Comparison of ENCODE assay signal across 10 cellular contexts in genomic region chr17:64384253-64385186, GRCh38. TPM values are rescaled to one million over a fixed set of nuclear protein-coding genes. Genes with fewer than 3 reads are reported as not detected.
A peak's percentile ranks its signal among the peaks of the same experiment; 100 is the strongest.
DNase-seq lines count a peak whose midpoint lies in the region; ATAC-seq and TF ChIP-seq lines count a peak whose summit lies in the region.
"Had no signal": no experiment of that assay in that cellular context is flagged by ENCODE, and none has a peak within 500 bp of the region (broad histone marks: within the 10 kb centered on the region; RNA-seq: fewer than 3 reads in every experiment).

No MANE protein-coding gene starts in this region.

- peak overlapping the region in 7 of 9 donors; percentile 14 to 94 (median 75) for H3K27ac Mint-ChIP-seq in naive thymus-derived CD4-positive, alpha-beta T cell

- POLR2A ChIA-PET in naive thymus-derived CD4-positive, alpha-beta T cell (lab: Charles Lee): interaction anchor here (1.2 kb wide), 1 partner anchor 9 kb away, joined by 5 read pairs; no protein-coding TSS in a partner anchor

- TF ChIP-seq CTCF in KMS-11 (conservative IDR thresholded peaks at IDR 0.05; ENCODE audit: low read depth, low read length) (no peak), astrocyte of the spinal cord (IDR thresholded peaks at IDR 0.05; ENCODE audit: low read depth, low read length) (no peak)

- DNase-seq in A172 (ENCODE audit: low spot score) (peak; percentile 93), astrocyte of the spinal cord (ENCODE audit: low read depth, low spot score) (peak; percentile 55), NCI-H524 treated with DMSO at 0.1 percent for 48 hours (lab: John Stamatoyannopoulos, UW) (no peak), AML-193 (lab: John Stamatoyannopoulos, UW) (no peak)
- no peak for DNase-seq in naive thymus-derived CD4-positive, alpha-beta T cell
- DNase-seq in activated effector memory CD4-positive, alpha-beta T cell treated with Interleukin-2 at 50 U/mL for 16 hours: no peak
- DNase-seq: activated gamma-delta T cell had no signal

- H3K27ac ChIP-seq in KMS-11: peak overlapping the region; percentile 44; the same call in 1 of the 2 replicates
- no peak overlapping the region for H3K27ac ChIP-seq in naive thymus-derived CD4-positive, alpha-beta T cell (ENCODE audit: low read depth, low read length)

- peak overlapping the region in 7 of 10 donors; percentile 4 to 66 (median 30) for H3K4me3 Mint-ChIP-seq in naive thymus-derived CD4-positive, alpha-beta T cell

- peaks cover 0 to 10% (median 0%) of the 10 kb centered on the region in 5 donors for H3K27me3 Mint-ChIP-seq in naive thymus-derived CD4-positive, alpha-beta T cell

- peaks cover 73% of the 10 kb centered on the region for H3K4me1 ChIP-seq in KMS-11 (ENCODE audit: low read depth, poor library complexity, severe bottlenecking)
- peaks cover 5 to 17% of the 10 kb centered on the region in 2 donors for H3K4me1 ChIP-seq in naive thymus-derived CD4-positive, alpha-beta T cell (ENCODE audit: control insufficient read depth in 2 of 2, insufficient read depth in 2 of 2, low read length in 2 of 2)

- H3K4me3 ChIP-seq in KMS-11 (IDR thresholded peaks at IDR 0.05; ENCODE audit: insufficient read depth, low read depth, low read length): no peak overlapping the region
- no peak overlapping the region for H3K4me3 ChIP-seq in astrocyte of the spinal cord (ENCODE audit: low read depth, low read length)
- no peak overlapping the region for H3K4me3 ChIP-seq in naive thymus-derived CD4-positive, alpha-beta T cell (ENCODE audit: low read length)

- no peaks in the 10 kb centered on the region for H3K36me3 ChIP-seq in KMS-11 (ENCODE audit: insufficient read depth)
- H3K36me3 ChIP-seq in naive thymus-derived CD4-positive, alpha-beta T cell (ENCODE audit: control insufficient read depth in 2 of 3, insufficient read depth in 3 of 3, low read length in 3 of 3): peaks cover 0 to 47% (median 0%) of the 10 kb centered on the region in 3 experiments

- no peaks in the 10 kb centered on the region for H3K27me3 ChIP-seq in KMS-11 (ENCODE audit: insufficient read depth, low read depth)
- H3K27me3 ChIP-seq in naive thymus-derived CD4-positive, alpha-beta T cell (ENCODE audit: control insufficient read depth in 2 of 2, insufficient read depth in 2 of 2, low read length in 2 of 2): no peaks in the 10 kb centered on the region

- ATAC-seq in naive thymus-derived CD4-positive, alpha-beta T cell: peak; percentile 44
- no peak for ATAC-seq in HG02973 (IDR thresholded peaks at IDR 0.05; ENCODE audit: unreplicated experiment)

- in situ Hi-C loops in astrocyte of the spinal cord (cut with HindIII; ENCODE audit: low sequenced_read_pairs): no loop called here

- no peaks in the 10 kb centered on the region for H4K20me1 ChIP-seq in KMS-11 (ENCODE audit: insufficient read depth)

- peaks cover 27 to 85% (median 54%) of the 10 kb centered on the region in 7 donors for H3K4me1 Mint-ChIP-seq in naive thymus-derived CD4-positive, alpha-beta T cell

- H3K9me3 ChIP-seq in naive thymus-derived CD4-positive, alpha-beta T cell (ENCODE audit: control insufficient read depth in 2 of 3, low read length in 3 of 3): no peaks in the 10 kb centered on the region

- CTCF ChIA-PET in naive thymus-derived CD4-positive, alpha-beta T cell (lab: Charles Lee): interaction anchor here (0.6 to 0.7 kb wide), 3 partner anchors 13 to 329 kb away, joined by 3 to 6 read pairs (median 3); no protein-coding TSS in a partner anchor

- no peaks in the 10 kb centered on the region for H3K9me3 Mint-ChIP-seq in naive thymus-derived CD4-positive, alpha-beta T cell

- no peaks in the 10 kb centered on the region for H3K79me2 ChIP-seq in KMS-11 (ENCODE audit: insufficient read depth, low read depth)

- H3K9ac ChIP-seq in KMS-11: peak overlapping the region; percentile 6; the same call in 1 of the 2 replicates

- peak overlapping the region; percentile 50; the same call in 1 of the 2 replicates for H2AFZ ChIP-seq in KMS-11 (ENCODE audit: low read depth)

- H3K4me2 ChIP-seq in KMS-11: peak overlapping the region; percentile 70

- H3K36me3 Mint-ChIP-seq in naive thymus-derived CD4-positive, alpha-beta T cell: peaks cover 4 to 32% (median 22%) of the 10 kb centered on the region in 5 donors

- intact Hi-C loops in naive thymus-derived CD4-positive, alpha-beta T cell (cut with micrococcal nuclease): no loop called here

RNA-seq across cellular contexts. Expression of gene PECAM1, which starts 6.1 kb away (rescaled TPM):
- total RNA-seq in A172 (2014; rRNA removed; shearing (Covaris generic)): 0.05 TPM in 1 of 2 replicates, not detected in the other
- 100 to 1,000 TPM in 1 of 5 experiments, 10 to 100 TPM in 4; 10.0 to 224 (median 60.1) TPM for total RNA-seq in naive thymus-derived CD4-positive, alpha-beta T cell
- 100 to 1,000 TPM in 1 of 2 donors, 10 to 100 TPM in 1; 91.1 to 180 TPM for polyA plus RNA-seq in naive thymus-derived CD4-positive, alpha-beta T cell
- total RNA-seq: Calu3 had no signal

Comparison
In these comparisons a context has a peak if more than half of its experiments do, and no peak if none do; other contexts are left out.
1. DNase-seq: peak in A172 (single experiment) and astrocyte of the spinal cord (single experiment); none in naive thymus-derived CD4-positive, alpha-beta T cell (0 of 9), NCI-H524 treated with DMSO at 0.1 percent for 48 hours (single experiment), AML-193 (0 of 2) and activated effector memory CD4-positive, alpha-beta T cell treated with Interleukin-2 at 50 U/mL for 16 hours (single experiment).
2. RNA of gene PECAM1, which starts 6.1 kb away (total RNA-seq): 10.0 to 224 TPM in naive thymus-derived CD4-positive, alpha-beta T cell; 0.05 TPM in A172; every median in the first group is over 10 times any median in the second.